In genomic region chr6:53058388-53058890, GRCh38 we compare ENCODE assay signal across 16 cellular contexts. TPM values are rescaled to one million over a fixed set of nuclear protein-coding genes. Genes with fewer than 3 reads are reported as not detected.
A peak's percentile ranks its signal among the peaks of the same experiment; 100 is the strongest.
DNase-seq lines count a peak whose midpoint lies in the region; ATAC-seq, FAIRE-seq and TF ChIP-seq lines count a peak whose summit lies in the region.
"Had no signal": no experiment of that assay in that cellular context is flagged by ENCODE, and none has a peak within 500 bp of the region (broad histone marks: within the 10 kb centered on the region; RNA-seq: fewer than 3 reads in every experiment).

No MANE protein-coding gene starts in this region.

- intact Hi-C loops in heart left ventricle (cut with DNase I) = loop anchor here in 2 of 10 donors (5.0 to 10.0 kb wide), 2 partner anchors 176 to 244 kb away; no protein-coding TSS in a partner anchor
- intact Hi-C loops in right cardiac atrium (cut with DNase I) = loop anchor here in 1 of 4 donors (10.0 kb wide), 1 partner anchor 54 kb away; no protein-coding TSS in a partner anchor

- peaks cover 7% of the 10 kb centered on the region for H3K36me3 Mint-ChIP-seq in activated T-helper 17 cell treated with anti-CD3 and anti-CD28 coated beads, Interleukin-2, amount 50 U/mL, for 72 hours (ENCODE audit: low read depth)
- H3K36me3 Mint-ChIP-seq: stimulated activated memory B cell treated with anti-CD40 and anti-IgM and Interleukin-4, amounts not matched to agents 10 μg/mL and 1 μg/mL and 100 μg/mL, for 72 hours had no signal

- peaks cover 0 to 4% (median 0%) of the 10 kb centered on the region in 9 donors for H3K36me3 ChIP-seq in heart left ventricle
- H3K36me3 ChIP-seq in muscle layer of duodenum (ENCODE audit: control insufficient read depth in 1 of 2, insufficient read depth in 2 of 2, low read length in 2 of 2) = peaks cover 2 to 6% of the 10 kb centered on the region in 2 donors
- H3K36me3 ChIP-seq: HAP-1 had no signal

- peaks cover 2 to 78% (median 50%) of the 10 kb centered on the region in 12 donors for H3K4me1 ChIP-seq in heart left ventricle
- H3K4me1 ChIP-seq in right cardiac atrium (ENCODE audit: control insufficient read depth, insufficient read depth, low read length) = peaks cover 6% of the 10 kb centered on the region
- peaks cover 4 to 42% of the 10 kb centered on the region in 2 donors for H3K4me1 ChIP-seq in muscle layer of duodenum (ENCODE audit: control insufficient read depth in 1 of 2, insufficient read depth in 2 of 2, low read length in 2 of 2)

- H3K4me3 Mint-ChIP-seq in activated T-helper 17 cell treated with anti-CD3 and anti-CD28 coated beads, Interleukin-2, amount 50 U/mL, for 72 hours = peak overlapping the region; percentile 87
- H3K4me3 Mint-ChIP-seq: stimulated activated memory B cell treated with anti-CD40 and anti-IgM and Interleukin-4, amounts not matched to agents 10 μg/mL and 1 μg/mL and 100 μg/mL, for 72 hours had no signal

- H3K27me3 ChIP-seq in heart left ventricle = no peaks in the 10 kb centered on the region
- no peaks in the 10 kb centered on the region for H3K27me3 ChIP-seq in right cardiac atrium (ENCODE audit: control insufficient read depth, insufficient read depth)
- H3K27me3 ChIP-seq in muscle layer of duodenum (ENCODE audit: low read depth, low read length) = no peaks in the 10 kb centered on the region

- H3K27me3 Mint-ChIP-seq in activated T-helper 17 cell treated with anti-CD3 and anti-CD28 coated beads, Interleukin-2, amount 50 U/mL, for 72 hours = no peaks in the 10 kb centered on the region
- H3K27me3 Mint-ChIP-seq: stimulated activated memory B cell treated with anti-CD40 and anti-IgM and Interleukin-4, amounts not matched to agents 10 μg/mL and 1 μg/mL and 100 μg/mL, for 72 hours had no signal

- TF ChIP-seq CTCF in heart left ventricle (IDR thresholded peaks at IDR 0.05) = no peak

- FAIRE-seq in urothelium cell line (lab: Jason Lieb, UNC) = peak; percentile 17
- FAIRE-seq: RCC 7860 had no signal

- TF ChIP-seq POLR2A in heart left ventricle (IDR thresholded peaks at IDR 0.05) = no peak

- peak overlapping the region in 10 of 12 donors; percentile 9 to 95 (median 57) for H3K27ac ChIP-seq in heart left ventricle
- H3K27ac ChIP-seq in right cardiac atrium (ENCODE audit: low read length) = no peak overlapping the region
- H3K27ac ChIP-seq in muscle layer of duodenum (ENCODE audit: low read length) = no peak overlapping the region

- H3K9me3 Mint-ChIP-seq in activated T-helper 17 cell treated with anti-CD3 and anti-CD28 coated beads, Interleukin-2, amount 50 U/mL, for 72 hours = no peaks in the 10 kb centered on the region
- H3K9me3 Mint-ChIP-seq: stimulated activated memory B cell treated with anti-CD40 and anti-IgM and Interleukin-4, amounts not matched to agents 10 μg/mL and 1 μg/mL and 100 μg/mL, for 72 hours had no signal

- ATAC-seq in heart left ventricle (no peak), right cardiac atrium (no peak), HG02759 (IDR thresholded peaks at IDR 0.05; ENCODE audit: unreplicated experiment) (no peak)
- ATAC-seq in activated T-helper 17 cell treated with anti-CD3 and anti-CD28 coated beads, Interleukin-2, amount 50 U/mL, for 72 hours (replicated peaks) = peak; percentile 30
- ATAC-seq: stimulated activated memory B cell treated with anti-CD40 and anti-IgM and Interleukin-4, amounts not matched to agents 10 μg/mL and 1 μg/mL and 100 μg/mL, for 72 hours had no signal

- no peak for DNase-seq in heart left ventricle
- DNase-seq in right cardiac atrium = no peak
- DNase-seq in urothelium cell line (ENCODE audit: low spot score) = no peak
- no peak for DNase-seq in islet precursor cell
- DNase-seq in retina = no peak
- DNase-seq: activated naive CD4-positive, alpha-beta T cell; caudate nucleus; foreskin melanocyte; mammary epithelial cell had no signal

- 75 to 83% (median 79%) methylated on average over 4 of the region's 4 CpGs for WGBS in heart left ventricle, 4 donors
- 85% methylated on average over 4 of the region's 4 CpGs for WGBS in right cardiac atrium

- H3K4me1 Mint-ChIP-seq in activated T-helper 17 cell treated with anti-CD3 and anti-CD28 coated beads, Interleukin-2, amount 50 U/mL, for 72 hours = peaks cover 28% of the 10 kb centered on the region

- peak overlapping the region; percentile 6 for H3K27ac Mint-ChIP-seq in activated T-helper 17 cell treated with anti-CD3 and anti-CD28 coated beads, Interleukin-2, amount 50 U/mL, for 72 hours
- H3K27ac Mint-ChIP-seq: stimulated activated memory B cell treated with anti-CD40 and anti-IgM and Interleukin-4, amounts not matched to agents 10 μg/mL and 1 μg/mL and 100 μg/mL, for 72 hours had no signal

- H3K9me3 ChIP-seq in heart left ventricle = no peaks in the 10 kb centered on the region
- no peaks in the 10 kb centered on the region for H3K9me3 ChIP-seq in right cardiac atrium (ENCODE audit: control insufficient read depth, low read length)
- no peaks in the 10 kb centered on the region for H3K9me3 ChIP-seq in muscle layer of duodenum (ENCODE audit: control insufficient read depth in 1 of 2, low read length in 2 of 2)
- H3K9me3 ChIP-seq: HAP-1 had no signal

- H3K4me3 ChIP-seq in heart left ventricle = peak overlapping the region in 6 of 12 donors; percentile 11 to 87 (median 72)
- no peak overlapping the region for H3K4me3 ChIP-seq in right cardiac atrium (ENCODE audit: low read length)
- peak overlapping the region; percentile 21 to 95 for H3K4me3 ChIP-seq in muscle layer of duodenum (ENCODE audit: low read depth in 1 of 2, low read length in 2 of 2)
- H3K4me3 ChIP-seq: HAP-1, skin epidermis had no signal

RNA-seq across cellular contexts. Expression of gene CILK1, which starts 3.2 kb away (rescaled TPM):
- total RNA-seq in heart left ventricle (10 to 100 TPM in 3 of 9 donors, 1 to 10 TPM in 6; 3.9 to 16.6 (median 9.6) TPM), right cardiac atrium (10 to 100 TPM in 1 of 4 donors, 1 to 10 TPM in 3; 7.0 to 10.7 (median 8.3) TPM)
- polyA plus RNA-seq in heart left ventricle (1 to 10 TPM; 2.5 to 2.6 TPM), right cardiac atrium (4.1 TPM)
- total RNA-seq in activated T-helper 17 cell treated with anti-CD3 and anti-CD28 coated beads, Interleukin-2, amount 50 U/mL, for 72 hours = 1 to 10 TPM; 3.8 to 6.2 TPM

RNA-seq across cellular contexts. Expression of gene FBXO9, which starts 6.8 kb away (rescaled TPM):
- 10 to 100 TPM; 15.4 to 98.9 (median 70.4) TPM for total RNA-seq in heart left ventricle
- 10 to 100 TPM in 1 of 2 donors, 1 to 10 TPM in 1; 9.0 to 45.4 TPM for polyA plus RNA-seq in heart left ventricle
- total RNA-seq in right cardiac atrium = 100 to 1,000 TPM in 2 of 4 donors, 10 to 100 TPM in 2; 79.9 to 118 (median 103) TPM
- polyA plus RNA-seq in right cardiac atrium = 33.8 TPM
- total RNA-seq in activated T-helper 17 cell treated with anti-CD3 and anti-CD28 coated beads, Interleukin-2, amount 50 U/mL, for 72 hours = 10 to 100 TPM; 53.2 to 58.2 TPM

Comparison
In these comparisons a context has a peak if more than half of its experiments do, and no peak if none do; other contexts are left out.
1. H3K27ac ChIP-seq: peak in heart left ventricle (10 of 12); none in right cardiac atrium (single experiment) and muscle layer of duodenum (single experiment).